ENCODE assay signal across 9 cellular contexts in the genomic region with DNA sequence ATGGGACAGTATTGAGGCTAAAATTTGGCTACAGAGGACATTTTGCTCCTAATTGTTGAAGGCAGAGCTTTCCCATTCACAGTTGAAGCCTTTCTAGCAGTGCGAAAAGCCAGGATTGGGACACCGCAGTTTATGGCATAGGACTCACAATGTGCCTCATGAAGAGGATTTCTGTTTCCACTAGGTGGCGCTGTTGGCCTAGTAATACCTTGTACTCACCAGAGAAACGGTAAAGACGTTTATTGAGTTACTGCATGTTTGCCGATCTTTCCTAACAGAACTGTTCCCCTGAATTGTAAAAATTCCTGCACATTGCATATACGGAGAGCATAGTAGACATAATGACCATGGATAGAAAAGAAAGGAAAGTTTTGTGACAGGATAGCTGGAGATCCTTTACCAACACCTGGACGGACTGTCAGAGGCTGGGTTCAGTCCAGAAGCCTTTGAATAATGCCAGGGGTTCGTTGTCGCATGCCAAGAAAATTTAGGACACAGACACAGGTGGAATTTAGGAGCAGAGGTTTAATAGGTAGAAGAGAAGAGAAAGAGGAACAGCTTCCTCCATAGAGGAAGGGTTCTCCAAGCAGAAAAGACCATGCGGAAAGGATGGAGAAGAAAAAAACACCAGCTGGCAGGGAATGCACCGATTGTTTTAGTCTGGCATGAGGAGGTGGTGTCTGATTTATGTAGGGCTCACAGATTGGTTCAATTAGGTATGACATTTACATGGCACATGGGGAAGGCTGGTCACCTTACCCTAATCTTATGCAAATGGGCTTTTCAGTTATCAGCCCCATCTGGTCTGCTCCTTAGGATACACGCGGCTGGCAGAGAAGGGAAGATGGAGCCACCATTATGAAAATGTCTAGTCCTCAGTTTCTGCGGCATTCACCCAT. TPM values are rescaled to one million over a fixed set of nuclear protein-coding genes. Genes with fewer than 3 reads are reported as not detected.
A peak's percentile ranks its signal among the peaks of the same experiment; 100 is the strongest.
DNase-seq lines count a peak whose midpoint lies in the region; FAIRE-seq and TF ChIP-seq lines count a peak whose summit lies in the region.
"Had no signal": no experiment of that assay in that cellular context is flagged by ENCODE, and none has a peak within 500 bp of the region (broad histone marks: within the 10 kb centered on the region; RNA-seq: fewer than 3 reads in every experiment).

No MANE protein-coding gene starts in this region.

- H3K9me3 ChIP-seq in NT2/D1 (ENCODE audit: insufficient read depth, low read length) = no peaks in the 10 kb centered on the region
- H3K9me3 ChIP-seq in right atrium auricular region = no peaks in the 10 kb centered on the region
- H3K9me3 ChIP-seq in spleen = peaks cover 0 to 22% (median 17%) of the 10 kb centered on the region in 8 donors

- H3K9ac ChIP-seq in KMS-11 (no peak overlapping the region), NT2/D1 (ENCODE audit: insufficient read length, low read depth) (no peak overlapping the region)

- TF ChIP-seq POLR2A in GM12891 (IDR thresholded peaks at IDR 0.05; ENCODE audit: low read depth, low read length) (no peak), spleen (IDR thresholded peaks at IDR 0.05) (no peak)

- H3K36me3 ChIP-seq in KMS-11 (ENCODE audit: insufficient read depth) (no peaks in the 10 kb centered on the region), NT2/D1 (ENCODE audit: insufficient read depth, insufficient read length, low read length) (no peaks in the 10 kb centered on the region), right atrium auricular region (no peaks in the 10 kb centered on the region), spleen (no peaks in the 10 kb centered on the region)

- TF ChIP-seq CTCF in KMS-11 (conservative IDR thresholded peaks at IDR 0.05; ENCODE audit: low read depth, low read length) (peak; percentile 87), right atrium auricular region (IDR thresholded peaks at IDR 0.05) (peak; percentile 47 to 73), spleen (IDR thresholded peaks at IDR 0.05 in 8 of 11, conservative IDR thresholded peaks at IDR 0.05 in 3 of 11) (peak in 9 of 11 experiments; percentile 6 to 68 (median 50)), coronary artery (IDR thresholded peaks at IDR 0.05) (no peak)

- DNase-seq in AG08395 (ENCODE audit: low spot score) (peak; percentile 48), GM12891 (ENCODE audit: insufficient read length, low spot score) (no peak), NT2/D1 (ENCODE audit: low read depth, low spot score) (peak; percentile 80), right atrium auricular region (ENCODE audit: low spot score) (no peak), spleen (no peak), coronary artery (ENCODE audit: low spot score) (no peak)
- DNase-seq in activated naive CD4-positive, alpha-beta T cell treated with anti-CD3 and anti-CD28 coated beads, Interleukin-2, amount 10 ng/mL, durations not matched to agents 7 days and 5 days = peak; percentile 78

- H3K27me3 ChIP-seq in KMS-11 (ENCODE audit: insufficient read depth, low read depth) (no peaks in the 10 kb centered on the region), NT2/D1 (ENCODE audit: insufficient read depth, insufficient read length) (no peaks in the 10 kb centered on the region), right atrium auricular region (no peaks in the 10 kb centered on the region), spleen (replicated peaks in 1 of 7) (peaks cover 0 to 15% (median 0%) of the 10 kb centered on the region in 7 donors)

- H3K36me3 Mint-ChIP-seq in activated naive CD4-positive, alpha-beta T cell treated with anti-CD3 and anti-CD28 coated beads, Interleukin-2, amount 10 ng/mL, durations not matched to agents 7 days and 5 days = no peaks in the 10 kb centered on the region

- H3K9me3 Mint-ChIP-seq in activated naive CD4-positive, alpha-beta T cell treated with anti-CD3 and anti-CD28 coated beads, Interleukin-2, amount 10 ng/mL, durations not matched to agents 7 days and 5 days = peaks cover 4% of the 10 kb centered on the region

- H3K4me3 ChIP-seq in KMS-11 (IDR thresholded peaks at IDR 0.05; ENCODE audit: insufficient read depth, low read depth, low read length) = no peak overlapping the region
- no peak overlapping the region for H3K4me3 ChIP-seq in NT2/D1 (ENCODE audit: insufficient read length, low read depth)
- H3K4me3 ChIP-seq in right atrium auricular region = no peak overlapping the region
- H3K4me3 ChIP-seq in spleen = no peak overlapping the region
- H3K4me3 ChIP-seq in coronary artery = no peak overlapping the region

- H4K20me1 ChIP-seq in KMS-11 (ENCODE audit: insufficient read depth) = no peaks in the 10 kb centered on the region

- H2AFZ ChIP-seq in KMS-11 (ENCODE audit: low read depth) = peak overlapping the region; percentile 3; the same call in 1 of the 2 replicates

- no peaks in the 10 kb centered on the region for H3K79me2 ChIP-seq in KMS-11 (ENCODE audit: insufficient read depth, low read depth)

- no peak overlapping the region for H3K4me2 ChIP-seq in KMS-11

- H3K4me1 ChIP-seq in KMS-11 (ENCODE audit: low read depth, poor library complexity, severe bottlenecking) (no peaks in the 10 kb centered on the region), NT2/D1 (ENCODE audit: insufficient read depth, insufficient read length) (no peaks in the 10 kb centered on the region), right atrium auricular region (no peaks in the 10 kb centered on the region), spleen (no peaks in the 10 kb centered on the region)

- H3K27ac Mint-ChIP-seq in activated naive CD4-positive, alpha-beta T cell treated with anti-CD3 and anti-CD28 coated beads, Interleukin-2, amount 10 ng/mL, durations not matched to agents 7 days and 5 days = no peak overlapping the region
- H3K27ac Mint-ChIP-seq: immature natural killer cell had no signal

- CTCF ChIA-PET in activated naive CD4-positive, alpha-beta T cell treated with anti-CD3 and anti-CD28 coated beads, Interleukin-2, amount 10 ng/mL, durations not matched to agents 7 days and 5 days (lab: Charles Lee) = interaction anchor here (0.8 to 2.9 kb wide), 5 partner anchors 10 to 377 kb away, joined by 3 to 34 read pairs (median 5); a partner anchor contains a TSS

- WGBS in spleen, 5 donors = 47 to 57% (median 55%) methylated on average over 15 of the region's 15 CpGs

- intact Hi-C loops in spleen (cut with DNase I; ENCODE audit: low total_unique reads) = no loop called here

- H3K27me3 Mint-ChIP-seq in activated naive CD4-positive, alpha-beta T cell treated with anti-CD3 and anti-CD28 coated beads, Interleukin-2, amount 10 ng/mL, durations not matched to agents 7 days and 5 days = peaks cover 6% of the 10 kb centered on the region

- H3K4me3 Mint-ChIP-seq in activated naive CD4-positive, alpha-beta T cell treated with anti-CD3 and anti-CD28 coated beads, Interleukin-2, amount 10 ng/mL, durations not matched to agents 7 days and 5 days = no peak overlapping the region
- H3K4me3 Mint-ChIP-seq: immature natural killer cell had no signal

- peak; percentile 87 for FAIRE-seq in GM12891 (lab: Jason Lieb, UNC)

- H3K27ac ChIP-seq in KMS-11 = no peak overlapping the region
- H3K27ac ChIP-seq in right atrium auricular region = no peak overlapping the region
- H3K27ac ChIP-seq in spleen = no peak overlapping the region
- no peak overlapping the region for H3K27ac ChIP-seq in coronary artery

- H3K4me1 Mint-ChIP-seq in activated naive CD4-positive, alpha-beta T cell treated with anti-CD3 and anti-CD28 coated beads, Interleukin-2, amount 10 ng/mL, durations not matched to agents 7 days and 5 days = no peaks in the 10 kb centered on the region
- H3K4me1 Mint-ChIP-seq: immature natural killer cell had no signal

TF ChIP-seq in GM12891, 5 proteins besides CTCF, POLR2A, EP300 and RAD21:
- no peak for TF ChIP-seq SPI1 (IDR thresholded peaks at IDR 0.05; ENCODE audit: low read depth, low read length)
- TF ChIP-seq POU2F2 (IDR thresholded peaks at IDR 0.05; ENCODE audit: low read depth, low read length) = no peak
- TF ChIP-seq TAF1 (IDR thresholded peaks at IDR 0.05; ENCODE audit: low read depth, low read length) = no peak
- no peak for TF ChIP-seq POLR2AphosphoS5 (IDR thresholded peaks at IDR 0.05; ENCODE audit: low read depth, low read length)
- TF ChIP-seq PAX5 (IDR thresholded peaks at IDR 0.05; ENCODE audit: insufficient read depth, low read length, severe bottlenecking) = no peak

RNA-seq across cellular contexts. Expression of a gene that starts 10.8 kb away (rescaled TPM):
- not detected for polyA plus RNA-seq in GM12891 (2012; ENCODE audit: low read depth, missing spikeins)
- not detected for total RNA-seq in right atrium auricular region
- not detected for total RNA-seq in spleen
- polyA plus RNA-seq in spleen = not detected
- polyA plus RNA-seq: immature natural killer cell had no signal

RNA-seq across cellular contexts. Expression of a gene that starts 17.3 kb away (rescaled TPM):
- not detected for polyA plus RNA-seq in GM12891 (2012; ENCODE audit: low read depth, missing spikeins)
- total RNA-seq in right atrium auricular region = 1 to 10 TPM in 1 of 2 donors, under 1 TPM in 1; 0.12 to 1.3 TPM
- not detected for total RNA-seq in spleen
- under 1 TPM; 0.04 to 0.18 (median 0.06) TPM for polyA plus RNA-seq in spleen
- polyA plus RNA-seq: immature natural killer cell had no signal

RNA-seq across cellular contexts. Expression of a gene that starts 18.4 kb away (rescaled TPM):
- 6.4 TPM for polyA plus RNA-seq in GM12891 (2012; ENCODE audit: low read depth, missing spikeins)
- total RNA-seq in right atrium auricular region = 1 to 10 TPM; 7.5 to 9.6 TPM
- total RNA-seq in spleen = 10 to 100 TPM; 12.2 to 22.9 (median 19.5) TPM
- polyA plus RNA-seq in spleen = 1 to 10 TPM; 3.4 to 7.2 (median 4.0) TPM

RNA-seq across cellular contexts. Expression of a gene that starts 32.6 kb away (rescaled TPM):
- polyA plus RNA-seq in GM12891 (2012; ENCODE audit: low read depth, missing spikeins) = not detected
- total RNA-seq in right atrium auricular region = not detected
- total RNA-seq in spleen = not detected
- polyA plus RNA-seq in spleen = not detected

RNA-seq across cellular contexts. Expression of a gene that starts 44.9 kb away (rescaled TPM):
- polyA plus RNA-seq in GM12891 (2012; ENCODE audit: low read depth, missing spikeins) = not detected
- total RNA-seq in right atrium auricular region (not detected), spleen (not detected)
- not detected for polyA plus RNA-seq in spleen
- polyA plus RNA-seq: immature natural killer cell had no signal

Comparison
In these comparisons a context has a peak if more than half of its experiments do, and no peak if none do; other contexts are left out.
1. DNase-seq: peak in AG08395 (single experiment), NT2/D1 (single experiment) and activated naive CD4-positive, alpha-beta T cell treated with anti-CD3 and anti-CD28 coated beads, Interleukin-2, amount 10 ng/mL, durations not matched to agents 7 days and 5 days (single experiment); none in GM12891 (single experiment), right atrium auricular region (single experiment), spleen (single experiment) and coronary artery (single experiment).